ENCODE assay signal across 15 cellular contexts in genomic region chr14:70999117-70999516, GRCh38.
DNase-seq lines count a peak whose midpoint lies in the region; TF ChIP-seq lines count a peak whose summit lies in the region.
"Had no signal": no experiment of that assay in that cellular context is flagged by ENCODE, and none has a peak within 500 bp of the region (broad histone marks: within the 10 kb centered on the region; RNA-seq: fewer than 3 reads in every experiment).

No MANE protein-coding gene starts in this region.

- H3K27me3 Mint-ChIP-seq in HFFc6 (ENCODE audit: insufficient read depth) (no peaks in the 10 kb centered on the region), osteocyte (ENCODE audit: unreplicated experiment) (no peaks in the 10 kb centered on the region)
- H3K27me3 Mint-ChIP-seq in activated naive CD8-positive, alpha-beta T cell treated with anti-CD3 and anti-CD28 coated beads for 36 hours = no peaks in the 10 kb centered on the region
- H3K27me3 Mint-ChIP-seq: type B pancreatic cell had no signal

- H3K4me1 Mint-ChIP-seq in HFFc6 (ENCODE audit: low read depth) = peaks cover 36% of the 10 kb centered on the region
- peaks cover 66% of the 10 kb centered on the region for H3K4me1 Mint-ChIP-seq in activated naive CD8-positive, alpha-beta T cell treated with anti-CD3 and anti-CD28 coated beads for 36 hours
- no peaks in the 10 kb centered on the region for H3K4me1 Mint-ChIP-seq in osteocyte (ENCODE audit: unreplicated experiment)

- H3K9me3 Mint-ChIP-seq in HFFc6 (no peaks in the 10 kb centered on the region), osteocyte (ENCODE audit: unreplicated experiment) (no peaks in the 10 kb centered on the region)
- H3K9me3 Mint-ChIP-seq in activated naive CD8-positive, alpha-beta T cell treated with anti-CD3 and anti-CD28 coated beads for 36 hours = peaks cover 5% of the 10 kb centered on the region
- H3K9me3 Mint-ChIP-seq: type B pancreatic cell had no signal

- H3K4me3 Mint-ChIP-seq in HFFc6 (no peak overlapping the region), osteocyte (ENCODE audit: unreplicated experiment) (no peak overlapping the region)
- peak overlapping the region; percentile 7 for H3K4me3 Mint-ChIP-seq in activated naive CD8-positive, alpha-beta T cell treated with anti-CD3 and anti-CD28 coated beads for 36 hours
- H3K4me3 Mint-ChIP-seq: type B pancreatic cell had no signal

- DNase-seq in NOMO-1 treated with DMSO at 0.1 percent for 48 hours (lab: John Stamatoyannopoulos, UW; ENCODE audit: unreplicated experiment) = peak; percentile 49
- no peak for DNase-seq in NOMO-1 treated with dmso at 0.1 percent for 144 hours (lab: John Stamatoyannopoulos, UW; ENCODE audit: unreplicated experiment)
- DNase-seq in HFFc6 = no peak
- no peak for DNase-seq in activated naive CD8-positive, alpha-beta T cell treated with anti-CD3 and anti-CD28 coated beads for 36 hours
- DNase-seq in osteocyte (ENCODE audit: extremely low spot score, unreplicated experiment) = no peak
- DNase-seq in nucleus accumbens (lab: John Stamatoyannopoulos, UW) = no peak
- no peak for DNase-seq in stimulated activated CD4-positive, alpha-beta T cell treated with anti-CD3 and anti-CD28 coated beads, Interleukin-15, amount 100 ng/mL, for 24 hours
- DNase-seq: 8988T; activated CD4-positive, alpha-beta T cell treated with anti-CD3 and anti-CD28 coated beads, Interleukin-2, amount 50 U/mL, for 1 hour; NCI-H2029 treated with DMSO at 0.1 percent for 48 hours; NCI-H774 had no signal

- peak overlapping the region; percentile 8; the same call in 1 of the 2 replicates for H3K27ac Mint-ChIP-seq in HFFc6
- H3K27ac Mint-ChIP-seq in activated naive CD8-positive, alpha-beta T cell treated with anti-CD3 and anti-CD28 coated beads for 36 hours = peak overlapping the region; percentile 83
- H3K27ac Mint-ChIP-seq in osteocyte (ENCODE audit: unreplicated experiment) = no peak overlapping the region
- H3K27ac Mint-ChIP-seq: type B pancreatic cell had no signal

- TF ChIP-seq CTCF in HFFc6 (IDR thresholded peaks at IDR 0.05) (no peak), osteocyte (IDR thresholded peaks at IDR 0.05) (no peak)

- H3K36me3 Mint-ChIP-seq in HFFc6 (ENCODE audit: low read depth) (peaks cover 34% of the 10 kb centered on the region), osteocyte (ENCODE audit: unreplicated experiment) (peaks cover 26% of the 10 kb centered on the region)
- peaks cover 37% of the 10 kb centered on the region for H3K36me3 Mint-ChIP-seq in activated naive CD8-positive, alpha-beta T cell treated with anti-CD3 and anti-CD28 coated beads for 36 hours

- H3K4me3 ChIP-seq in skin epidermis = no peak overlapping the region

- H3K27ac ChIP-seq in skin epidermis = peak overlapping the region in 11 of 21 experiments; percentile 13 to 84 (median 43)
- H3K27ac ChIP-seq: HL-60, KMS-11 had no signal
